ENCODE assay signal across 8 cellular contexts in genomic region chr6:109690740-109691687, GRCh38. TPM values are rescaled to one million over a fixed set of nuclear protein-coding genes. Genes with fewer than 3 reads are reported as not detected.
A peak's percentile ranks its signal among the peaks of the same experiment; 100 is the strongest.
DNase-seq lines count a peak whose midpoint lies in the region; ATAC-seq and TF ChIP-seq lines count a peak whose summit lies in the region.

AK9 (minus strand) TSS chr6:109691202; CDS start chr6:109675745, 15,457 bp downstream.
FIG4 (plus strand) TSS chr6:109691296; CDS start chr6:109691436, 140 bp downstream.

- no peaks in the 10 kb centered on the region for H3K27me3 Mint-ChIP-seq in chondrocyte (ENCODE audit: low read depth)

- peak; percentile 90 for ATAC-seq in GM19043 (IDR thresholded peaks at IDR 0.05; ENCODE audit: low read depth, unreplicated experiment)
- peak; percentile 94 for ATAC-seq in HG03378 (IDR thresholded peaks at IDR 0.05; ENCODE audit: unreplicated experiment)

- no peaks in the 10 kb centered on the region for H3K36me3 Mint-ChIP-seq in chondrocyte (ENCODE audit: low read depth)

- peaks cover 5% of the 10 kb centered on the region for H3K9me3 Mint-ChIP-seq in chondrocyte (ENCODE audit: low read depth)

- DNase-seq in AML-193 (lab: John Stamatoyannopoulos, UW) = peak; percentile 92 to 93
- peak; percentile 85 for DNase-seq in NCI-H446 treated with DMSO at 0.1 percent for 48 hours (lab: John Stamatoyannopoulos, UW)
- peak; percentile 81 for DNase-seq in activated CD4-positive, alpha-beta T cell treated with anti-CD3 and anti-CD28 coated beads for 1 hour
- peak; percentile 94 for DNase-seq in chondrocyte (ENCODE audit: low spot score)
- peak; percentile 89 for DNase-seq in kidney glomerular epithelial cell (lab: John Stamatoyannopoulos, UW)
- peak; percentile 65 to 84 for DNase-seq in stimulated activated CD4-positive, alpha-beta T cell treated with anti-CD3 and anti-CD28 coated beads, Interleukin-1b, Interleukin-23, amount 100 ng/mL, for 1 hour (ENCODE audit: low read depth in 2 of 2)

- peaks cover 25% of the 10 kb centered on the region for H3K4me1 Mint-ChIP-seq in chondrocyte (ENCODE audit: low read depth)

- peak within 1 kb of the TSS; percentile 96 for H3K4me3 Mint-ChIP-seq in chondrocyte (ENCODE audit: unreplicated experiment)

- H3K27ac Mint-ChIP-seq in chondrocyte (ENCODE audit: unreplicated experiment) = peak within 1 kb of the TSS; percentile 94

- peak; percentile 71 for TF ChIP-seq CTCF in chondrocyte (IDR thresholded peaks at IDR 0.05)

RNA-seq across cellular contexts. Expression of gene AK9, which starts in this region (rescaled TPM):
- total RNA-seq in chondrocyte = 3.4 to 4.5 TPM (median 4.4 TPM) in 3 replicates

RNA-seq across cellular contexts. Expression of gene FIG4, which starts in this region (rescaled TPM):
- 10.4 to 14.1 TPM (median 13.0 TPM) in 3 replicates for total RNA-seq in chondrocyte

Comparison
In these comparisons a context has a peak if more than half of its experiments do, and no peak if none do; other contexts are left out.
1. Peak in every context shown above with its lines: DNase-seq and ATAC-seq.